ENCODE assay signal across 19 cellular contexts in genomic region chr18:38563396-38563980, GRCh38.
"Had no signal": no experiment of that assay in that cellular context is flagged by ENCODE, and none has a peak within 500 bp of the region (broad histone marks: within the 10 kb centered on the region; RNA-seq: fewer than 3 reads in every experiment).

No MANE protein-coding gene starts in this region.

- H3K4me3 Mint-ChIP-seq: activated CD8-positive, alpha-beta memory T cell treated with anti-CD3 and anti-CD28 coated beads, Interleukin-2, amount 10 ng/mL, durations not matched to agents 7 days and 5 days; immature natural killer cell; naive thymus-derived CD8-positive, alpha-beta T cell; stimulated activated memory B cell treated with anti-CD40 and anti-IgM and Interleukin-4, amounts not matched to agents 10 μg/mL and 1 μg/mL and 100 μg/mL, for 72 hours had no signal

- DNase-seq: activated CD8-positive, alpha-beta memory T cell treated with anti-CD3 and anti-CD28 coated beads, Interleukin-2, amount 10 ng/mL, durations not matched to agents 7 days and 5 days; activated effector memory CD4-positive, alpha-beta T cell treated with anti-CD3 and anti-CD28 coated beads, Interleukin-2, amount 50 U/mL, for 16 hours; activated T-cell treated with anti-CD3 and anti-CD28 coated beads, Interleukin-2, amount 50 U/mL, for 1 hour; aorta; brain microvascular endothelial cell; effector CD4-positive, alpha-beta T cell; immature natural killer cell; mesendoderm; naive thymus-derived CD8-positive, alpha-beta T cell; psoas muscle; right lobe of liver; small intestine; stimulated activated CD4-positive, alpha-beta T cell treated with anti-CD3 and anti-CD28 coated beads, Interleukin-4, amount 100 ng/mL, for 24 hours; substantia nigra; T-helper 1 cell; T-helper 9 cell; tibial artery had no signal

- H3K4me3 ChIP-seq: esophagus muscularis mucosa, psoas muscle, right lobe of liver, tibial artery had no signal

- H3K4me1 Mint-ChIP-seq: activated CD8-positive, alpha-beta memory T cell treated with anti-CD3 and anti-CD28 coated beads, Interleukin-2, amount 10 ng/mL, durations not matched to agents 7 days and 5 days; immature natural killer cell; naive thymus-derived CD8-positive, alpha-beta T cell; stimulated activated memory B cell treated with anti-CD40 and anti-IgM and Interleukin-4, amounts not matched to agents 10 μg/mL and 1 μg/mL and 100 μg/mL, for 72 hours had no signal

- H3K27me3 Mint-ChIP-seq: activated CD8-positive, alpha-beta memory T cell treated with anti-CD3 and anti-CD28 coated beads, Interleukin-2, amount 10 ng/mL, durations not matched to agents 7 days and 5 days; naive thymus-derived CD8-positive, alpha-beta T cell; stimulated activated memory B cell treated with anti-CD40 and anti-IgM and Interleukin-4, amounts not matched to agents 10 μg/mL and 1 μg/mL and 100 μg/mL, for 72 hours had no signal

- H3K36me3 Mint-ChIP-seq: activated CD8-positive, alpha-beta memory T cell treated with anti-CD3 and anti-CD28 coated beads, Interleukin-2, amount 10 ng/mL, durations not matched to agents 7 days and 5 days; naive thymus-derived CD8-positive, alpha-beta T cell; stimulated activated memory B cell treated with anti-CD40 and anti-IgM and Interleukin-4, amounts not matched to agents 10 μg/mL and 1 μg/mL and 100 μg/mL, for 72 hours had no signal

- ATAC-seq: activated CD8-positive, alpha-beta memory T cell treated with anti-CD3 and anti-CD28 coated beads, Interleukin-2, amount 10 ng/mL, durations not matched to agents 7 days and 5 days; naive thymus-derived CD8-positive, alpha-beta T cell; psoas muscle; right lobe of liver; stimulated activated memory B cell treated with anti-CD40 and anti-IgM and Interleukin-4, amounts not matched to agents 10 μg/mL and 1 μg/mL and 100 μg/mL, for 72 hours had no signal

- H3K9me3 Mint-ChIP-seq: stimulated activated memory B cell treated with anti-CD40 and anti-IgM and Interleukin-4, amounts not matched to agents 10 μg/mL and 1 μg/mL and 100 μg/mL, for 72 hours had no signal

- H3K27ac Mint-ChIP-seq: activated CD8-positive, alpha-beta memory T cell treated with anti-CD3 and anti-CD28 coated beads, Interleukin-2, amount 10 ng/mL, durations not matched to agents 7 days and 5 days; immature natural killer cell; naive thymus-derived CD8-positive, alpha-beta T cell; stimulated activated memory B cell treated with anti-CD40 and anti-IgM and Interleukin-4, amounts not matched to agents 10 μg/mL and 1 μg/mL and 100 μg/mL, for 72 hours had no signal
